1 cellular context compared by ENCODE assay signal in genomic region chr18:10516078-10516477, GRCh38.
TF ChIP-seq lines count a peak whose summit lies in the region.

No MANE protein-coding gene starts in this region.

TF ChIP-seq in HepG2, 621 proteins besides CTCF, POLR2A, EP300 and RAD21:
- TF ChIP-seq POLR2AphosphoS2 (IDR thresholded peaks at IDR 0.05; ENCODE audit: low read depth, low read length) = no peak
- TF ChIP-seq TRIM22 (IDR thresholded peaks at IDR 0.05) = no peak
- no peak for TF ChIP-seq ARID3A (IDR thresholded peaks at IDR 0.05; ENCODE audit: low read depth, low read length)
- TF ChIP-seq MAFK (conservative IDR thresholded peaks at IDR 0.05 in 1 of 2, IDR thresholded peaks at IDR 0.05 in 1 of 2; ENCODE audit: low read length in 2 of 2) = no peak
- TF ChIP-seq CREB1 (IDR thresholded peaks at IDR 0.05) = no peak
- no peak for TF ChIP-seq CREB1 (CRISPR knock-in tag; IDR thresholded peaks at IDR 0.05)
- TF ChIP-seq HMG20A (CRISPR knock-in tag; IDR thresholded peaks at IDR 0.05; ENCODE audit: borderline replicate concordance) = no peak
- TF ChIP-seq RAD51 (IDR thresholded peaks at IDR 0.05; ENCODE audit: borderline replicate concordance) = no peak
- no peak for TF ChIP-seq ZFYVE20 (CRISPR knock-in tag; IDR thresholded peaks at IDR 0.05; ENCODE audit: borderline replicate concordance, low read depth)
- no peak for TF ChIP-seq MXI1 (IDR thresholded peaks at IDR 0.05; ENCODE audit: borderline replicate concordance, low read depth, low read length)
- no peak for TF ChIP-seq MAX (IDR thresholded peaks at IDR 0.05)
- TF ChIP-seq ZEB1 (IDR thresholded peaks at IDR 0.05; ENCODE audit: insufficient replicate concordance, low read depth) = no peak
- no peak for TF ChIP-seq DDIT3 (CRISPR knock-in tag; IDR thresholded peaks at IDR 0.05)
